ENCODE assay signal across 21 cellular contexts in genomic region chr22:44894782-44895181, GRCh38.
"Had no signal": no experiment of that assay in that cellular context is flagged by ENCODE, and none has a peak within 500 bp of the region (broad histone marks: within the 10 kb centered on the region; RNA-seq: fewer than 3 reads in every experiment).

No MANE protein-coding gene starts in this region.

- DNase-seq: colonic mucosa; effector CD8-positive, alpha-beta T cell; heart right ventricle; hypothalamus; left cardiac atrium; left ventricle myocardium superior; mucosa of descending colon; naive thymus-derived CD8-positive, alpha-beta T cell; retina; stimulated activated CD4-positive, alpha-beta T cell treated with anti-CD3 and anti-CD28 coated beads, Interleukin-15, amount 100 ng/mL, for 24 hours; stimulated activated CD4-positive, alpha-beta T cell treated with anti-CD3 and anti-CD28 coated beads, Interleukin-1b, Interleukin-23, amount 100 ng/mL, for 48 hours; stimulated activated CD4-positive, alpha-beta T cell treated with anti-CD3 and anti-CD28 coated beads, Interleukin-4, amount 100 ng/mL, for 24 hours; testis; upper lobe of right lung had no signal

- ATAC-seq: esophagus mucosa; heart right ventricle; left cardiac atrium; left ventricle myocardium superior; mucosa of descending colon; naive thymus-derived CD8-positive, alpha-beta T cell; psoas muscle; right lobe of liver; stimulated activated memory B cell treated with anti-CD40 and anti-IgM and Interleukin-4, amounts not matched to agents 10 μg/mL and 1 μg/mL and 100 μg/mL, for 72 hours; upper lobe of right lung had no signal

- H3K27ac ChIP-seq: colonic mucosa, heart right ventricle, neutrophil, psoas muscle, right lobe of liver, testis, tibial nerve, upper lobe of right lung, vagina had no signal

- H3K9me3 ChIP-seq: colonic mucosa, mucosa of descending colon, neutrophil, psoas muscle, right lobe of liver, testis, upper lobe of right lung, vagina had no signal

- H3K4me3 ChIP-seq: colonic mucosa, heart right ventricle, mucosa of descending colon, psoas muscle, right lobe of liver, testis, tibial nerve, upper lobe of right lung, vagina had no signal

- H3K36me3 ChIP-seq: colonic mucosa, heart right ventricle, neutrophil, right lobe of liver, upper lobe of right lung, vagina had no signal

- H3K4me1 ChIP-seq: colonic mucosa, heart right ventricle, psoas muscle, right lobe of liver, testis, tibial nerve, upper lobe of right lung, vagina had no signal

- H3K27me3 ChIP-seq: colonic mucosa, neutrophil, right lobe of liver, testis, tibial nerve, vagina had no signal
